ENCODE assay signal across 8 cellular contexts in genomic region chr19:1445185-1445931, GRCh38. TPM values are rescaled to one million over a fixed set of nuclear protein-coding genes. Genes with fewer than 3 reads are reported as not detected.
DNase-seq lines count a peak whose midpoint lies in the region; ATAC-seq and TF ChIP-seq lines count a peak whose summit lies in the region.

No MANE protein-coding gene starts in this region.

- peak; percentile 97 for TF ChIP-seq CTCF in H9 (conservative IDR thresholded peaks at IDR 0.05)
- peak; percentile 93 for TF ChIP-seq CTCF in coronary artery (IDR thresholded peaks at IDR 0.05)
- peak; percentile 96 to 98 for TF ChIP-seq CTCF in left lung (IDR thresholded peaks at IDR 0.05)

- no peaks in the 10 kb centered on the region for H3K79me2 ChIP-seq in H9 (ENCODE audit: insufficient read depth, low read length)

- no peaks in the 10 kb centered on the region for H4K20me1 ChIP-seq in H9 (ENCODE audit: control insufficient read depth, insufficient read depth, insufficient read length)

- peaks cover 0 to 29% of the 10 kb centered on the region in 2 donors for H3K36me3 ChIP-seq in left lung

- H2BK5ac ChIP-seq in H9 (ENCODE audit: insufficient read length, low read length) = no peak overlapping the region

- H3K4me3 Mint-ChIP-seq in H9 = peak overlapping the region; percentile 59 to 80

- no peak overlapping the region for H3K27ac ChIP-seq in H9 (ENCODE audit: insufficient read length, low read depth, low read length)
- no peak overlapping the region for H3K27ac ChIP-seq in coronary artery
- no peak overlapping the region for H3K27ac ChIP-seq in left lung

- peaks cover 4 to 23% of the 10 kb centered on the region in 2 experiments for H3K4me1 Mint-ChIP-seq in H9

- no peak overlapping the region for H4K8ac ChIP-seq in H9 (replicated peaks; ENCODE audit: insufficient read length, low read depth, low read length)

- peaks cover 16% of the 10 kb centered on the region; the same call in 1 of the 2 replicates for H3K27me3 ChIP-seq in H9 (ENCODE audit: insufficient read depth, low read length)
- H3K27me3 ChIP-seq in left lung = peaks cover 44 to 58% of the 10 kb centered on the region in 2 donors

- H3K23ac ChIP-seq in H9 (ENCODE audit: insufficient read length, low read depth, low read length) = no peak overlapping the region

- no peak overlapping the region for H2AFZ ChIP-seq in H9 (ENCODE audit: low read length)

- H3K9ac ChIP-seq in H9 (ENCODE audit: extremely low read depth, insufficient read length, low read length) = no peak overlapping the region

- no peak overlapping the region for H3K14ac ChIP-seq in H9 (ENCODE audit: insufficient read depth, low read length)

- H4K5ac ChIP-seq in H9 (ENCODE audit: insufficient read length, low read depth, low read length) = no peak overlapping the region

- no CpG with 5 or more reads among the region's 70 CpGs for WGBS in H9 (ENCODE audit: extremely low coverage, insufficient read length, low lambda C conversion rate)

- H3K36me3 Mint-ChIP-seq in H9 (ENCODE audit: insufficient read depth in 1 of 3, low read depth in 3 of 3) = peaks cover 19 to 29% (median 25%) of the 10 kb centered on the region in 3 experiments

- ATAC-seq in left lung (peak; percentile 96), HG02970 (IDR thresholded peaks at IDR 0.05; ENCODE audit: low FRiP score, unreplicated experiment) (no peak)

- H2BK12ac ChIP-seq in H9 (ENCODE audit: insufficient read length, low read depth, low read length) = no peak overlapping the region

- no peak overlapping the region for H4K91ac ChIP-seq in H9 (ENCODE audit: insufficient read length, low read depth, low read length)

- H3K18ac ChIP-seq in H9 (ENCODE audit: insufficient read length, low read depth, low read length) = no peak overlapping the region

- no peak overlapping the region for H2BK120ac ChIP-seq in H9 (ENCODE audit: low read depth, low read length, poor library complexity, severe bottlenecking)

- H3K9me3 Mint-ChIP-seq in H9 = no peaks in the 10 kb centered on the region; a peak in 1 of 5 replicates

- H2AK5ac ChIP-seq in H9 (ENCODE audit: insufficient read length, low read length) = no peak overlapping the region

- peak overlapping the region; percentile 63 for H3K4me3 ChIP-seq in coronary artery
- peak overlapping the region; percentile 13 to 43 for H3K4me3 ChIP-seq in left lung

- H3K4me1 ChIP-seq in H9 (ENCODE audit: insufficient read depth, low read length) (no peaks in the 10 kb centered on the region), left lung (peaks cover 8 to 34% of the 10 kb centered on the region in 2 donors)

- no peaks in the 10 kb centered on the region for H3K9me3 ChIP-seq in H9 (ENCODE audit: control insufficient read depth, low read depth, low read length)
- no peaks in the 10 kb centered on the region for H3K9me3 ChIP-seq in left lung

- peak overlapping the region; percentile 6 for H3K4me2 ChIP-seq in H9 (ENCODE audit: insufficient read depth, insufficient read length, low read length)

- no peak overlapping the region for H3T11ph ChIP-seq in H9 (ENCODE audit: low read length)

- H2BK15ac ChIP-seq in H9 (ENCODE audit: low read depth, low read length) = no peak overlapping the region

- H2BK20ac ChIP-seq in H9 (ENCODE audit: low read depth, low read length, poor library complexity, severe bottlenecking) = no peak overlapping the region

- H3K4ac ChIP-seq in H9 (ENCODE audit: low read depth, low read length) = no peak overlapping the region

- peaks cover 3% of the 10 kb centered on the region for H3K23me2 ChIP-seq in H9 (ENCODE audit: insufficient read length, low read depth, low read length, poor library complexity, severe bottlenecking)

- peaks cover 52% of the 10 kb centered on the region for H3K27me3 Mint-ChIP-seq in H9 (ENCODE audit: low read depth)

- H3K27ac Mint-ChIP-seq in H9 = no peak overlapping the region

- peak; percentile 46 for DNase-seq in DMS79 treated with DMSO at 0.1 percent for 48 hours (lab: John Stamatoyannopoulos, UW)
- peak; percentile 75 for DNase-seq in H9
- DNase-seq in NCI-H2081 (lab: John Stamatoyannopoulos, UW) = peak; percentile 49 to 59
- DNase-seq in activated CD4-positive, alpha-beta T cell treated with anti-CD3 and anti-CD28 coated beads for 4 hours = peak; percentile 69 to 74
- no peak for DNase-seq in coronary artery (ENCODE audit: low spot score)
- peak; percentile 63 to 97 for DNase-seq in left lung
- peak; percentile 77 for DNase-seq in stimulated activated CD4-positive, alpha-beta T cell treated with anti-CD3 and anti-CD28 coated beads, Interleukin-4, amount 100 ng/mL, for 24 hours

- H3K56ac ChIP-seq in H9 (ENCODE audit: insufficient read length, low read depth, low read length) = no peak overlapping the region

- peaks cover 6% of the 10 kb centered on the region for H3K79me1 ChIP-seq in H9 (ENCODE audit: insufficient read depth, low read depth, low read length, poor library complexity, severe bottlenecking)

- intact Hi-C loops in left lung (cut with DNase I) = no loop called here

RNA-seq across cellular contexts. Expression of gene APC2, which starts 4.6 kb away (rescaled TPM):
- total RNA-seq in H9 (2021) = 0.68 and 2.0 TPM in 2 replicates
- under 1 TPM; 0.06 to 0.10 TPM for total RNA-seq in left lung

RNA-seq across cellular contexts. Expression of gene RPS15, which starts 7.2 kb away (rescaled TPM):
- total RNA-seq in H9 (2021) (1,628 and 1,677 TPM in 2 replicates), left lung (100 to 1,000 TPM; 942 to 951 TPM)

RNA-seq across cellular contexts. Expression of gene C19orf25, which starts 33.7 kb away (rescaled TPM):
- total RNA-seq in H9 (2021) (30.3 and 36.8 TPM in 2 replicates), left lung (10 to 100 TPM; 31.1 to 32.2 TPM)

RNA-seq across cellular contexts. Expression of gene DAZAP1, which starts 38.0 kb away (rescaled TPM):
- total RNA-seq in H9 (2021) = 255 and 265 TPM in 2 replicates
- total RNA-seq in left lung = 100 to 1,000 TPM in 1 of 2 donors, 10 to 100 TPM in 1; 87.6 to 132 TPM

RNA-seq across cellular contexts. Expression of gene GAMT, which starts 44.0 kb away (rescaled TPM):
- total RNA-seq in H9 (2021) (26.6 and 27.4 TPM in 2 replicates), left lung (10 to 100 TPM in 1 of 2 donors, 1 to 10 TPM in 1; 5.9 to 19.2 TPM)
